Comparison of ENCODE assay signal across 10 cellular contexts in genomic region chr1:27655151-27655929, GRCh38. TPM values are rescaled to one million over a fixed set of nuclear protein-coding genes. Genes with fewer than 3 reads are reported as not detected.
A peak's percentile ranks its signal among the peaks of the same experiment; 100 is the strongest.
DNase-seq lines count a peak whose midpoint lies in the region; ATAC-seq and TF ChIP-seq lines count a peak whose summit lies in the region.
"Had no signal": no experiment of that assay in that cellular context is flagged by ENCODE, and none has a peak within 500 bp of the region (broad histone marks: within the 10 kb centered on the region; RNA-seq: fewer than 3 reads in every experiment).

No MANE protein-coding gene starts in this region.

- H3K27me3 ChIP-seq in GM23248 (replicated peaks; ENCODE audit: insufficient read depth) (no peaks in the 10 kb centered on the region), esophagus muscularis mucosa (no peaks in the 10 kb centered on the region), psoas muscle (ENCODE audit: insufficient read depth in 3 of 3, low read length in 2 of 3) (no peaks in the 10 kb centered on the region), colonic mucosa (no peaks in the 10 kb centered on the region)

- H3K27ac ChIP-seq in GM23248 (peak overlapping the region; percentile 54), esophagus muscularis mucosa (replicated peaks in 1 of 4) (peak overlapping the region; percentile 57 to 71 (median 68)), psoas muscle (peak overlapping the region; percentile 53), colonic mucosa (no peak overlapping the region)

- H3K4me1 ChIP-seq in GM23248 (ENCODE audit: insufficient read depth) (peaks cover 32% of the 10 kb centered on the region), esophagus muscularis mucosa (peaks cover 43 to 50% (median 47%) of the 10 kb centered on the region in 4 donors), psoas muscle (peaks cover 19% of the 10 kb centered on the region), colonic mucosa (no peaks in the 10 kb centered on the region)

- in situ Hi-C loops in GM23248 (cut with MboI): no loop called here

- H3K4me2 ChIP-seq in GM23248 (ENCODE audit: unreplicated experiment): no peak overlapping the region

- TF ChIP-seq CTCF in NB4 (IDR thresholded peaks at IDR 0.05; ENCODE audit: low read depth, low read length) (no peak), esophagus muscularis mucosa (IDR thresholded peaks at IDR 0.05) (no peak), psoas muscle (IDR thresholded peaks at IDR 0.05) (no peak), colonic mucosa (IDR thresholded peaks at IDR 0.05) (no peak)

- DNase-seq in GM23248 (peak; percentile 34), NB4 (ENCODE audit: low read depth) (peak; percentile 59), esophagus muscularis mucosa (ENCODE audit: extremely low spot score) (no peak), psoas muscle (no peak), colonic mucosa (no peak), AG08396 (ENCODE audit: low spot score) (no peak)
- DNase-seq: hypothalamus, NCI-H1092 had no signal

- no peaks in the 10 kb centered on the region for H3K9me2 ChIP-seq in GM23248 (ENCODE audit: insufficient read depth)

- no peak for ATAC-seq in psoas muscle
- no peak for ATAC-seq in activated CD4-positive, CD25-positive, alpha-beta regulatory T cell treated with anti-CD3 and anti-CD28 coated beads, Interleukin-2, amount 50 U/mL, for 24 hours
- no peak for ATAC-seq in HG03521 (IDR thresholded peaks at IDR 0.05; ENCODE audit: unreplicated experiment)

- intact Hi-C loops in esophagus muscularis mucosa (cut with DNase I): no loop called here
- intact Hi-C loops in psoas muscle (cut with DNase I): no loop called here
- intact Hi-C loops in colonic mucosa (cut with DNase I): no loop called here

- H3K9ac ChIP-seq in GM23248 (peak overlapping the region; percentile 5; the same call in 1 of the 2 replicates), colonic mucosa (ENCODE audit: low read depth in 2 of 2, low read length in 2 of 2) (no peak overlapping the region)

- TF ChIP-seq POLR2A in NB4 (IDR thresholded peaks at IDR 0.05; ENCODE audit: extremely low read depth, insufficient read length): no peak
- TF ChIP-seq POLR2A in esophagus muscularis mucosa (IDR thresholded peaks at IDR 0.05; ENCODE audit: low read depth): no peak

- H3K79me2 ChIP-seq in GM23248 (ENCODE audit: insufficient read depth): no peaks in the 10 kb centered on the region

- peaks cover 33% of the 10 kb centered on the region for H3F3A ChIP-seq in GM23248 (ENCODE audit: insufficient read depth)

- H3K4me3 ChIP-seq in GM23248 (no peak overlapping the region), NB4 (ENCODE audit: low read depth, low read length) (no peak overlapping the region), esophagus muscularis mucosa (no peak overlapping the region), psoas muscle (no peak overlapping the region), colonic mucosa (no peak overlapping the region)

- no peaks in the 10 kb centered on the region for H4K20me1 ChIP-seq in GM23248 (ENCODE audit: insufficient read depth)

- TF ChIP-seq EP300 in esophagus muscularis mucosa (IDR thresholded peaks at IDR 0.05): no peak

- peak overlapping the region; percentile 43 for H2AFZ ChIP-seq in GM23248

- H3K36me3 ChIP-seq in GM23248 (ENCODE audit: low read depth): no peaks in the 10 kb centered on the region
- H3K36me3 ChIP-seq in esophagus muscularis mucosa: no peaks in the 10 kb centered on the region
- H3K36me3 ChIP-seq in psoas muscle (ENCODE audit: insufficient read depth in 1 of 2, low read depth in 1 of 2): no peaks in the 10 kb centered on the region
- no peaks in the 10 kb centered on the region for H3K36me3 ChIP-seq in colonic mucosa

- WGBS in GM23248 (ENCODE audit: low coverage in 1 of 2, low lambda C conversion rate in 2 of 2, missing lambda C conversion rate in 2 of 2), 2 experiments: 45 to 48% methylated on average over 11 of the region's 11 CpGs
- WGBS in esophagus muscularis mucosa: 60% methylated on average over 11 of the region's 11 CpGs
- WGBS in psoas muscle, 3 donors: 67 to 70% (median 70%) methylated on average over 11 of the region's 11 CpGs

- no peaks in the 10 kb centered on the region for H3K9me3 ChIP-seq in GM23248 (ENCODE audit: low read depth)
- no peaks in the 10 kb centered on the region for H3K9me3 ChIP-seq in esophagus muscularis mucosa
- H3K9me3 ChIP-seq in psoas muscle: no peaks in the 10 kb centered on the region
- H3K9me3 ChIP-seq in colonic mucosa: no peaks in the 10 kb centered on the region

RNA-seq across cellular contexts. Expression of gene IFI6, which starts 16.7 kb away (rescaled TPM):
- 31.9 and 32.1 TPM in 2 replicates for total RNA-seq in GM23248 (2014; rRNA removed; shearing (Covaris generic))
- 50.2 and 53.5 TPM in 2 replicates for polyA plus RNA-seq in GM23248 (2016; fragmentation: Nextera tagmentation; extraction: Ambion mirVana)
- total RNA-seq in esophagus muscularis mucosa: 10 to 100 TPM; 33.2 to 86.3 (median 70.2) TPM
- total RNA-seq in psoas muscle: 10 to 100 TPM in 3 of 4 donors, 1 to 10 TPM in 1; 7.8 to 25.8 (median 15.3) TPM
- 10 to 100 TPM; 13.9 to 20.9 (median 18.8) TPM for polyA plus RNA-seq in psoas muscle
- total RNA-seq in colonic mucosa: 10 to 100 TPM; 18.0 to 25.1 TPM

RNA-seq across cellular contexts. Expression of gene FGR, which starts 20.4 kb away (rescaled TPM):
- total RNA-seq in GM23248 (2014; rRNA removed; shearing (Covaris generic)): not detected in 2 replicates
- polyA plus RNA-seq in GM23248 (2016; fragmentation: Nextera tagmentation; extraction: Ambion mirVana) (not detected in 2 replicates), psoas muscle (1 to 10 TPM; 1.7 to 3.8 (median 2.0) TPM)
- total RNA-seq in esophagus muscularis mucosa (10 to 100 TPM; 12.0 to 32.1 (median 12.6) TPM), psoas muscle (1 to 10 TPM; 1.3 to 3.5 (median 3.1) TPM), colonic mucosa (1 to 10 TPM; 1.4 to 2.0 TPM)

RNA-seq across cellular contexts. Expression of gene AHDC1, which starts 51.4 kb away (rescaled TPM):
- total RNA-seq in GM23248 (2014; rRNA removed; shearing (Covaris generic)): 5.3 and 5.8 TPM in 2 replicates
- polyA plus RNA-seq in GM23248 (2016; fragmentation: Nextera tagmentation; extraction: Ambion mirVana) (3.9 and 4.5 TPM in 2 replicates), psoas muscle (10 to 100 TPM in 1 of 3 donors, 1 to 10 TPM in 2; 6.4 to 19.8 (median 9.7) TPM)
- total RNA-seq in esophagus muscularis mucosa (10 to 100 TPM; 14.7 to 54.3 (median 35.4) TPM), psoas muscle (10 to 100 TPM; 35.9 to 65.2 (median 59.0) TPM), colonic mucosa (10 to 100 TPM; 18.4 to 26.8 TPM)

Comparison
In these comparisons a context has a peak if more than half of its experiments do, and no peak if none do; other contexts are left out.
1. DNase-seq: peak in GM23248 (single experiment) and NB4 (single experiment); none in esophagus muscularis mucosa (single experiment), psoas muscle (0 of 2), colonic mucosa (single experiment) and AG08396 (single experiment).